ENCODE assay signal across 8 cellular contexts in genomic region chr10:133278577-133279265, GRCh38. TPM values are rescaled to one million over a fixed set of nuclear protein-coding genes. Genes with fewer than 3 reads are reported as not detected.
DNase-seq lines count a peak whose midpoint lies in the region; ATAC-seq, FAIRE-seq and TF ChIP-seq lines count a peak whose summit lies in the region.

No MANE protein-coding gene starts in this region.

- CTCF ChIA-PET in A549 (lab: Yijun Ruan, JAX) = interaction anchor here (0.9 to 4.3 kb wide), 5 partner anchors 15 to 135 kb away, joined by 3 to 21 read pairs (median 4); no protein-coding TSS in a partner anchor

- ATAC-seq in A549 (peak; percentile 1 to 50; a peak in 3 of 6 replicates), GM18909 (IDR thresholded peaks at IDR 0.05; ENCODE audit: poor library complexity, unreplicated experiment) (peak; percentile 43), HG03342 (IDR thresholded peaks at IDR 0.05; ENCODE audit: unreplicated experiment) (peak; percentile 41), T-helper 17 cell (peak; percentile 48)
- ATAC-seq in natural killer cell treated with Interleukin-12 subunit alpha and Interleukin-12 subunit beta and Interleukin-15 and Interleukin-18, amount 100 ng/mL, for 72 hours = peak; percentile 84 to 86

- no peaks in the 10 kb centered on the region for H3K27me3 Mint-ChIP-seq in T-helper 17 cell
- H3K27me3 Mint-ChIP-seq in chondrocyte (ENCODE audit: low read depth) = peaks cover 2% of the 10 kb centered on the region
- no peaks in the 10 kb centered on the region for H3K27me3 Mint-ChIP-seq in natural killer cell treated with Interleukin-12 subunit alpha and Interleukin-12 subunit beta and Interleukin-15 and Interleukin-18, amount 100 ng/mL, for 72 hours

- POLR2A ChIA-PET in A549 (lab: Yijun Ruan, JAX) = no interaction called here

- no peak for DNase-seq in A549 (ENCODE audit: low read depth in 1 of 2, low spot score in 1 of 2)
- DNase-seq in T-helper 17 cell = peak; percentile 57 to 64 (median 58)
- DNase-seq in chondrocyte (ENCODE audit: low spot score) = no peak
- peak; percentile 96 for DNase-seq in natural killer cell treated with Interleukin-12 subunit alpha and Interleukin-12 subunit beta and Interleukin-15 and Interleukin-18, amount 100 ng/mL, for 72 hours (ENCODE audit: low spot score)
- DNase-seq in NCI-H2081 (lab: John Stamatoyannopoulos, UW) = no peak
- no peak for DNase-seq in NCI-H748 (lab: John Stamatoyannopoulos, UW; ENCODE audit: unreplicated experiment)

- H3K27ac ChIP-seq in A549 = no peak overlapping the region; a peak in 1 of 6 replicates

- H3K4me1 Mint-ChIP-seq in T-helper 17 cell (peaks cover 22% of the 10 kb centered on the region), chondrocyte (ENCODE audit: low read depth) (peaks cover 2% of the 10 kb centered on the region)
- H3K4me1 Mint-ChIP-seq in natural killer cell treated with Interleukin-12 subunit alpha and Interleukin-12 subunit beta and Interleukin-15 and Interleukin-18, amount 100 ng/mL, for 72 hours (ENCODE audit: low read depth in 2 of 2) = peaks cover 21 to 23% of the 10 kb centered on the region in 2 donors

- no peaks in the 10 kb centered on the region for H3K9me3 ChIP-seq in A549
- H3K9me3 ChIP-seq in T-helper 17 cell (ENCODE audit: control insufficient read depth, low read length, poor library complexity, severe bottlenecking) = no peaks in the 10 kb centered on the region

- H3K9me3 Mint-ChIP-seq in chondrocyte (ENCODE audit: low read depth) = no peaks in the 10 kb centered on the region
- no peaks in the 10 kb centered on the region for H3K9me3 Mint-ChIP-seq in natural killer cell treated with Interleukin-12 subunit alpha and Interleukin-12 subunit beta and Interleukin-15 and Interleukin-18, amount 100 ng/mL, for 72 hours

- no peak overlapping the region for H3K4me2 ChIP-seq in A549

- FAIRE-seq in A549 (lab: Jason Lieb, UNC) = no peak

- peak overlapping the region; percentile 84 for H3K4me3 Mint-ChIP-seq in T-helper 17 cell
- H3K4me3 Mint-ChIP-seq in chondrocyte (ENCODE audit: unreplicated experiment) = no peak overlapping the region
- H3K4me3 Mint-ChIP-seq in natural killer cell treated with Interleukin-12 subunit alpha and Interleukin-12 subunit beta and Interleukin-15 and Interleukin-18, amount 100 ng/mL, for 72 hours = peak overlapping the region; percentile 89

- H3K4me1 ChIP-seq in A549 = peaks cover 4% of the 10 kb centered on the region; the same call in 1 of the 3 replicates

- no peak for TF ChIP-seq CTCF in A549 (IDR thresholded peaks at IDR 0.05)
- no peak for TF ChIP-seq CTCF in chondrocyte (IDR thresholded peaks at IDR 0.05)

- no peak overlapping the region for H3K4me3 ChIP-seq in A549

- no peak for TF ChIP-seq POLR2A in A549 (IDR thresholded peaks at IDR 0.05; ENCODE audit: low read length)

- peak overlapping the region; percentile 94 for H3K27ac Mint-ChIP-seq in T-helper 17 cell
- peak overlapping the region; percentile 27 for H3K27ac Mint-ChIP-seq in chondrocyte (ENCODE audit: unreplicated experiment)
- H3K27ac Mint-ChIP-seq in natural killer cell treated with Interleukin-12 subunit alpha and Interleukin-12 subunit beta and Interleukin-15 and Interleukin-18, amount 100 ng/mL, for 72 hours = peak overlapping the region; percentile 93 to 95

- TF ChIP-seq EP300 in A549 (IDR thresholded peaks at IDR 0.05) = no peak

- no peak for TF ChIP-seq RAD21 in A549 (conservative IDR thresholded peaks at IDR 0.05 in 1 of 2, IDR thresholded peaks at IDR 0.05 in 1 of 2)

- WGBS in A549 (ENCODE audit: missing lambda C conversion rate) = 58% methylated on average over 18 of the region's 19 CpGs

- H3K36me3 Mint-ChIP-seq in T-helper 17 cell (ENCODE audit: low read depth) = peaks cover 1% of the 10 kb centered on the region
- peaks cover 11% of the 10 kb centered on the region for H3K36me3 Mint-ChIP-seq in chondrocyte (ENCODE audit: low read depth)
- H3K36me3 Mint-ChIP-seq in natural killer cell treated with Interleukin-12 subunit alpha and Interleukin-12 subunit beta and Interleukin-15 and Interleukin-18, amount 100 ng/mL, for 72 hours = no peaks in the 10 kb centered on the region

TF ChIP-seq in A549, 52 proteins besides CTCF, POLR2A, EP300 and RAD21:
- TF ChIP-seq HOXA7 (CRISPR knock-in tag; IDR thresholded peaks at IDR 0.05) (no peak), ESRRA (IDR thresholded peaks at IDR 0.05; ENCODE audit: borderline replicate concordance, low read length) (no peak)

RNA-seq across cellular contexts. Expression of gene ADAM8, which starts 2.1 kb away (rescaled TPM):
- polyA plus RNA-seq in A549 (2011; rRNA removed) (1.4 TPM in 2 replicates), A549 (2017; fragmentation: RNase III; extraction: RNeasy Plus Mini Kit Qiagen cat#74134 plus additional on column Dnase treatment) (4.1 to 5.2 TPM (median 4.4 TPM) in 3 replicates)
- polyA plus RNA-seq in A549 (2012; cell fraction: cytosol; rRNA removed) = 2.2 and 4.0 TPM in 2 replicates
- polyA plus RNA-seq in A549 (2012; cell fraction: nucleus; rRNA removed) = 39.8 and 45.3 TPM in 2 replicates
- 0.66 and 1.2 TPM in 2 replicates for polyA minus RNA-seq in A549 (2011; rRNA and poly(A)+ RNA removed)
- total RNA-seq in T-helper 17 cell (100 to 1,000 TPM; 157 to 188 TPM), chondrocyte (1.3 to 3.2 TPM (median 2.3 TPM) in 3 replicates)
- total RNA-seq in natural killer cell treated with Interleukin-12 subunit alpha and Interleukin-12 subunit beta and Interleukin-15 and Interleukin-18, amount 100 ng/mL, for 72 hours = 100 to 1,000 TPM; 202 to 211 TPM

RNA-seq across cellular contexts. Expression of gene TUBGCP2, which starts 30.0 kb away (rescaled TPM):
- polyA plus RNA-seq in A549 (2011; rRNA removed) = 44.5 and 44.9 TPM in 2 replicates
- 35.7 and 43.6 TPM in 2 replicates for polyA plus RNA-seq in A549 (2012; cell fraction: cytosol; rRNA removed)
- 68.0 and 91.7 TPM in 2 replicates for polyA plus RNA-seq in A549 (2012; cell fraction: nucleus; rRNA removed)
- polyA plus RNA-seq in A549 (2017; fragmentation: RNase III; extraction: RNeasy Plus Mini Kit Qiagen cat#74134 plus additional on column Dnase treatment) = 32.5 to 35.0 TPM (median 33.6 TPM) in 3 replicates
- polyA minus RNA-seq in A549 (2011; rRNA and poly(A)+ RNA removed) = 57.5 and 75.3 TPM in 2 replicates
- 10 to 100 TPM; 73.6 to 75.4 TPM for total RNA-seq in T-helper 17 cell
- total RNA-seq in chondrocyte = 53.2 to 56.2 TPM (median 54.9 TPM) in 3 replicates
- 10 to 100 TPM; 53.3 to 58.2 TPM for total RNA-seq in natural killer cell treated with Interleukin-12 subunit alpha and Interleukin-12 subunit beta and Interleukin-15 and Interleukin-18, amount 100 ng/mL, for 72 hours

RNA-seq across cellular contexts. Expression of gene ZNF511, which starts 30.0 kb away (rescaled TPM):
- polyA plus RNA-seq in A549 (2011; rRNA removed) (39.4 and 40.2 TPM in 2 replicates), A549 (2017; fragmentation: RNase III; extraction: RNeasy Plus Mini Kit Qiagen cat#74134 plus additional on column Dnase treatment) (41.1 to 43.6 TPM (median 41.7 TPM) in 3 replicates)
- 95.1 and 97.8 TPM in 2 replicates for polyA plus RNA-seq in A549 (2012; cell fraction: cytosol; rRNA removed)
- 61.6 and 72.9 TPM in 2 replicates for polyA plus RNA-seq in A549 (2012; cell fraction: nucleus; rRNA removed)
- 22.7 and 23.3 TPM in 2 replicates for polyA minus RNA-seq in A549 (2011; rRNA and poly(A)+ RNA removed)
- total RNA-seq in T-helper 17 cell (10 to 100 TPM; 28.1 to 33.2 TPM), chondrocyte (25.6 to 33.0 TPM (median 32.7 TPM) in 3 replicates)
- 10 to 100 TPM; 38.1 to 73.2 TPM for total RNA-seq in natural killer cell treated with Interleukin-12 subunit alpha and Interleukin-12 subunit beta and Interleukin-15 and Interleukin-18, amount 100 ng/mL, for 72 hours

RNA-seq across cellular contexts. Expression of gene VENTX, which starts 41.1 kb away (rescaled TPM):
- polyA plus RNA-seq in A549 (2011; rRNA removed) (not detected in 2 replicates), A549 (2017; fragmentation: RNase III; extraction: RNeasy Plus Mini Kit Qiagen cat#74134 plus additional on column Dnase treatment) (not detected in 3 replicates)
- polyA plus RNA-seq in A549 (2012; cell fraction: cytosol; rRNA removed) = not detected in 2 replicates
- not detected in 2 replicates for polyA plus RNA-seq in A549 (2012; cell fraction: nucleus; rRNA removed)
- not detected in 2 replicates for polyA minus RNA-seq in A549 (2011; rRNA and poly(A)+ RNA removed)
- total RNA-seq in T-helper 17 cell (under 1 TPM; 0.21 to 0.52 TPM), chondrocyte (not detected in 3 replicates)
- not detected for total RNA-seq in natural killer cell treated with Interleukin-12 subunit alpha and Interleukin-12 subunit beta and Interleukin-15 and Interleukin-18, amount 100 ng/mL, for 72 hours

RNA-seq across cellular contexts. Expression of gene UTF1, which starts 48.7 kb away (rescaled TPM):
- polyA plus RNA-seq in A549 (2011; rRNA removed) = not detected in 2 replicates
- polyA plus RNA-seq in A549 (2012; cell fraction: cytosol; rRNA removed) = not detected in 2 replicates
- polyA plus RNA-seq in A549 (2012; cell fraction: nucleus; rRNA removed) = not detected in 2 replicates
- not detected in 3 replicates for polyA plus RNA-seq in A549 (2017; fragmentation: RNase III; extraction: RNeasy Plus Mini Kit Qiagen cat#74134 plus additional on column Dnase treatment)
- not detected in 2 replicates for polyA minus RNA-seq in A549 (2011; rRNA and poly(A)+ RNA removed)
- total RNA-seq in T-helper 17 cell = not detected
- not detected in 3 replicates for total RNA-seq in chondrocyte
- total RNA-seq in natural killer cell treated with Interleukin-12 subunit alpha and Interleukin-12 subunit beta and Interleukin-15 and Interleukin-18, amount 100 ng/mL, for 72 hours = not detected

Comparison
In these comparisons a context has a peak if more than half of its experiments do, and no peak if none do; other contexts are left out.
1. ATAC-seq: peak in every context shown above with its lines; median percentile 85 in natural killer cell treated with Interleukin-12 subunit alpha and Interleukin-12 subunit beta and Interleukin-15 and Interleukin-18, amount 100 ng/mL, for 72 hours; 48 in T-helper 17 cell; 43 in GM18909; 41 in HG03342; 26 in A549.
2. DNase-seq: peak in T-helper 17 cell (3 of 3) and natural killer cell treated with Interleukin-12 subunit alpha and Interleukin-12 subunit beta and Interleukin-15 and Interleukin-18, amount 100 ng/mL, for 72 hours (single experiment); none in A549 (0 of 2), chondrocyte (single experiment), NCI-H2081 (0 of 2) and NCI-H748 (single experiment).
3. H3K27ac Mint-ChIP-seq: peak in every context shown above with its lines; median percentile 94 in T-helper 17 cell; 94 in natural killer cell treated with Interleukin-12 subunit alpha and Interleukin-12 subunit beta and Interleukin-15 and Interleukin-18, amount 100 ng/mL, for 72 hours; 27 in chondrocyte.
4. RNA of gene ADAM8, which starts 2.1 kb away (total RNA-seq): 202 to 211 TPM in natural killer cell treated with Interleukin-12 subunit alpha and Interleukin-12 subunit beta and Interleukin-15 and Interleukin-18, amount 100 ng/mL, for 72 hours and 157 to 188 TPM in T-helper 17 cell; 1.3 to 3.2 TPM in chondrocyte; every median in the first group is over 10 times any median in the second.